In genomic region chr7:12765431-12766100, GRCh38 we compare ENCODE assay signal across 19 cellular contexts.
"Had no signal": no experiment of that assay in that cellular context is flagged by ENCODE, and none has a peak within 500 bp of the region (broad histone marks: within the 10 kb centered on the region; RNA-seq: fewer than 3 reads in every experiment).

No MANE protein-coding gene starts in this region.

- H3K4me1 Mint-ChIP-seq: activated B cell treated with CpG ODN at 0.5 μM for 24 hours; activated CD4-positive, alpha-beta T cell treated with anti-CD3 and anti-CD28 coated beads, Interleukin-2, amount 10 ng/mL, durations not matched to agents 7 days and 5 days; immature natural killer cell had no signal

- ATAC-seq: activated naive CD4-positive, alpha-beta T cell treated with anti-CD3 and anti-CD28 coated beads, Interleukin-2, amount 50 U/mL, for 72 hours; lower lobe of right lung; naive thymus-derived CD4-positive, alpha-beta T cell; right lobe of liver had no signal

- H3K36me3 ChIP-seq: lower lobe of right lung, prostate gland, right lobe of liver had no signal

- DNase-seq: activated B cell treated with CpG ODN at 0.5 μM for 24 hours; activated CD4-positive, alpha-beta T cell treated with anti-CD3 and anti-CD28 coated beads, Interleukin-2, amount 10 ng/mL, durations not matched to agents 7 days and 5 days; activated effector memory CD4-positive, alpha-beta T cell treated with anti-CD3 and anti-CD28 coated beads, Interleukin-2, amount 50 U/mL, for 16 hours; activated T-cell treated with anti-CD3 and anti-CD28 coated beads, Interleukin-2, amount 50 U/mL, for 1 hour; amygdala; dermis blood vessel endothelial cell; glutamatergic neuron; immature natural killer cell; lower lobe of right lung; midbrain; naive thymus-derived CD4-positive, alpha-beta T cell; occipital lobe; right lobe of liver; stimulated activated CD4-positive, alpha-beta T cell treated with anti-CD3 and anti-CD28 coated beads, Interleukin-2, amount 100 ng/mL, for 24 hours; stimulated activated naive CD4-positive, alpha-beta T cell treated with Interleukin-2 at 50 U/mL for 16 hours had no signal

- H3K27ac Mint-ChIP-seq: activated B cell treated with CpG ODN at 0.5 μM for 24 hours; activated CD4-positive, alpha-beta T cell treated with anti-CD3 and anti-CD28 coated beads, Interleukin-2, amount 10 ng/mL, durations not matched to agents 7 days and 5 days; activated naive CD4-positive, alpha-beta T cell treated with anti-CD3 and anti-CD28 coated beads, Interleukin-2, amount 50 U/mL, for 72 hours; immature natural killer cell; naive thymus-derived CD4-positive, alpha-beta T cell; T-helper 1 cell treated with Interleukin-12 subunit alpha and Interleukin-12 subunit beta and Interleukin-4 antibody, amounts not matched to agents 30 μg/mL and 1 μg/mL, for 36 hours; type B pancreatic cell had no signal

- H3K4me3 Mint-ChIP-seq: activated B cell treated with CpG ODN at 0.5 μM for 24 hours; activated CD4-positive, alpha-beta T cell treated with anti-CD3 and anti-CD28 coated beads, Interleukin-2, amount 10 ng/mL, durations not matched to agents 7 days and 5 days; immature natural killer cell; naive thymus-derived CD4-positive, alpha-beta T cell; T-helper 1 cell treated with Interleukin-12 subunit alpha and Interleukin-12 subunit beta and Interleukin-4 antibody, amounts not matched to agents 30 μg/mL and 1 μg/mL, for 36 hours; type B pancreatic cell had no signal

- H3K27me3 Mint-ChIP-seq: activated B cell treated with CpG ODN at 0.5 μM for 24 hours; activated CD4-positive, alpha-beta T cell treated with anti-CD3 and anti-CD28 coated beads, Interleukin-2, amount 10 ng/mL, durations not matched to agents 7 days and 5 days had no signal

- H3K36me3 Mint-ChIP-seq: immature natural killer cell, type B pancreatic cell had no signal

- H3K9me3 ChIP-seq: lower lobe of right lung, prostate gland, right lobe of liver had no signal

- H3K27ac ChIP-seq: lower lobe of right lung, prostate gland, right lobe of liver had no signal

- H3K27me3 ChIP-seq: right lobe of liver had no signal

- H3K4me1 ChIP-seq: prostate gland had no signal

- H3K4me3 ChIP-seq: lower lobe of right lung, prostate gland, right lobe of liver had no signal

- H3K9me3 Mint-ChIP-seq: activated naive CD4-positive, alpha-beta T cell treated with anti-CD3 and anti-CD28 coated beads, Interleukin-2, amount 50 U/mL, for 72 hours; T-helper 1 cell treated with Interleukin-12 subunit alpha and Interleukin-12 subunit beta and Interleukin-4 antibody, amounts not matched to agents 30 μg/mL and 1 μg/mL, for 36 hours; type B pancreatic cell had no signal
